26 cellular contexts compared by ENCODE assay signal in genomic region chr7:26580666-26581065, GRCh38.
"Had no signal": no experiment of that assay in that cellular context is flagged by ENCODE, and none has a peak within 500 bp of the region (broad histone marks: within the 10 kb centered on the region; RNA-seq: fewer than 3 reads in every experiment).

No MANE protein-coding gene starts in this region.

- H3K4me1 ChIP-seq: body of pancreas, gastroesophageal sphincter, pancreas, prostate gland, right atrium auricular region, tibial nerve had no signal

- H3K4me2 ChIP-seq: hepatocyte had no signal

- H3K9me3 ChIP-seq: body of pancreas, gastroesophageal sphincter, pancreas, prostate gland, right atrium auricular region, tibial nerve had no signal

- DNase-seq: activated B cell treated with CpG ODN at 0.5 μM for 24 hours; activated CD4-positive, alpha-beta T cell treated with anti-CD3 and anti-CD28 coated beads, Interleukin-2, amount 50 U/mL, for 1 hour; activated CD8-positive, alpha-beta T cell treated with anti-CD3 and anti-CD28 coated beads for 36 hours; activated T-cell treated with anti-CD3 and anti-CD28 coated beads, Interleukin-2, amount 50 U/mL, for 4 hours; body of pancreas; cerebellar nuclear complex; dorsolateral prefrontal cortex; effector memory CD4-positive, alpha-beta T cell; left colon; midbrain; naive thymus-derived CD8-positive, alpha-beta T cell; nucleus accumbens; pancreas; stimulated activated naive CD4-positive, alpha-beta T cell treated with Interleukin-2 at 50 U/mL for 16 hours had no signal

- H3K27ac Mint-ChIP-seq: activated B cell treated with CpG ODN at 0.5 μM for 24 hours; activated CD8-positive, alpha-beta T cell treated with anti-CD3 and anti-CD28 coated beads for 36 hours; activated naive CD4-positive, alpha-beta T cell treated with anti-CD3 and anti-CD28 coated beads, Interleukin-2, amount 50 U/mL, for 72 hours; activated T-helper 17 cell treated with anti-CD3 and anti-CD28 coated beads, Interleukin-2, amount 50 U/mL, for 72 hours; naive thymus-derived CD8-positive, alpha-beta T cell; T-helper 2 cell treated with Interferon-gamma antibody and Interleukin-4, amounts not matched to agents 5 μg/mL and 100 μg/mL, for 36 hours had no signal

- H3K4me1 Mint-ChIP-seq: activated B cell treated with CpG ODN at 0.5 μM for 24 hours; activated T-helper 17 cell treated with anti-CD3 and anti-CD28 coated beads, Interleukin-2, amount 50 U/mL, for 72 hours; naive thymus-derived CD8-positive, alpha-beta T cell; neural crest cell had no signal

- H3K79me2 ChIP-seq: hepatocyte had no signal

- H2AFZ ChIP-seq: hepatocyte had no signal

- H3K27ac ChIP-seq: body of pancreas, cardiac muscle cell, coronary artery, dorsolateral prefrontal cortex, gastroesophageal sphincter, hepatocyte, pancreas, prostate gland, right atrium auricular region, tibial nerve had no signal

- H3K36me3 ChIP-seq: cardiac muscle cell, gastroesophageal sphincter, pancreas, prostate gland, right atrium auricular region, tibial nerve had no signal

- H3K4me3 Mint-ChIP-seq: activated B cell treated with CpG ODN at 0.5 μM for 24 hours; activated CD8-positive, alpha-beta T cell treated with anti-CD3 and anti-CD28 coated beads for 36 hours; activated T-cell treated with anti-CD3 and anti-CD28 coated beads, Interleukin-2, amount 50 U/mL, for 4 hours; activated T-helper 17 cell treated with anti-CD3 and anti-CD28 coated beads, Interleukin-2, amount 50 U/mL, for 72 hours; naive thymus-derived CD8-positive, alpha-beta T cell; neural crest cell; T-helper 2 cell treated with Interferon-gamma antibody and Interleukin-4, amounts not matched to agents 5 μg/mL and 100 μg/mL, for 36 hours had no signal

- H3K4me3 ChIP-seq: body of pancreas, cardiac muscle cell, coronary artery, dorsolateral prefrontal cortex, gastroesophageal sphincter, hepatocyte, pancreas, prostate gland, right atrium auricular region, tibial nerve had no signal

- H3K36me3 Mint-ChIP-seq: activated naive CD4-positive, alpha-beta T cell treated with anti-CD3 and anti-CD28 coated beads, Interleukin-2, amount 50 U/mL, for 72 hours; naive thymus-derived CD8-positive, alpha-beta T cell had no signal

- FAIRE-seq: keratinocyte, pancreas had no signal

- H3K9me3 Mint-ChIP-seq: activated B cell treated with CpG ODN at 0.5 μM for 24 hours; activated CD8-positive, alpha-beta T cell treated with anti-CD3 and anti-CD28 coated beads for 36 hours; activated naive CD4-positive, alpha-beta T cell treated with anti-CD3 and anti-CD28 coated beads, Interleukin-2, amount 50 U/mL, for 72 hours; activated T-cell treated with anti-CD3 and anti-CD28 coated beads, Interleukin-2, amount 50 U/mL, for 4 hours; activated T-helper 17 cell treated with anti-CD3 and anti-CD28 coated beads, Interleukin-2, amount 50 U/mL, for 72 hours; naive thymus-derived CD8-positive, alpha-beta T cell; neural crest cell; T-helper 2 cell treated with Interferon-gamma antibody and Interleukin-4, amounts not matched to agents 5 μg/mL and 100 μg/mL, for 36 hours had no signal

- H3K27me3 ChIP-seq: body of pancreas, cardiac muscle cell, hepatocyte, pancreas, right atrium auricular region, tibial nerve had no signal
